8 cellular contexts compared by ENCODE assay signal in the genomic region with DNA sequence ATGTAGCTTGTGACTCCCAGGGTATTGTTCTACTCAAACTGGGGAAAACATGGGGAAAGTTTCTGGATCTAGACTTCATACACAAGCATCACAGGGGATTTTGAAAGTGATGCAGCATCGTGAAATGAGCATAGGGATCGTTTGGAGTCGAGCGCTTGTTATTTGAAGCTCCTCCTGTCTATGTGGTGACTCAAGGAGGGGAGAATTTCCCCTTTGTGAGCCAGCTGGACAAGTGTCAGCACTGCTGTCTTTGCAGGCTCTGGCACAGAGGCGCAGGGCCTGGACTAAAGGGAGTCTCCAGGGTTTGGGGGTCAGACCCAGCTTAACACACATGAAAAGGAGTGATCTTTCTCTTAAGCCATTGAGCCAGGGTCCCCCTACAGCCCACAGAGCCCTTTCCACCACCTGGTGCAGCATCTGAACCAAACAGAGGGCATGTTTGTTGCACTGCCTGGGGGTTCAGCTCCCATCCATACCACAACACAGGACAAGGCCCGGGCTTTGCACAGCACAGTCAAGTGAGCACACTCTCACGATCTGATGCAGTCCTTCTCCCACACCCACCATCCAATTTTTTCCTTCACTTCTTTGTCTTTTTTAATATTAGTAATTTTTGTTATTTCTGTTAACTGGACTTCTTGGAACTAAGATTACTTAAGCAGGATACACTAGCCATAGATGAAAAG. TPM values are rescaled to one million over a fixed set of nuclear protein-coding genes. Genes with fewer than 3 reads are reported as not detected.
DNase-seq lines count a peak whose midpoint lies in the region; ATAC-seq and TF ChIP-seq lines count a peak whose summit lies in the region.

No MANE protein-coding gene starts in this region.

- TF ChIP-seq CTCF in GM12865 (IDR thresholded peaks at IDR 0.05; ENCODE audit: insufficient read depth, low read depth, low read length, missing control alignments) (no peak), gastroesophageal sphincter (IDR thresholded peaks at IDR 0.05) (no peak)

- H3K36me3 Mint-ChIP-seq in activated T-helper 17 cell treated with anti-CD3 and anti-CD28 coated beads, Interleukin-2, amount 50 U/mL, for 72 hours (ENCODE audit: low read depth) = peaks cover 17% of the 10 kb centered on the region

- H3K9me3 Mint-ChIP-seq in activated T-helper 17 cell treated with anti-CD3 and anti-CD28 coated beads, Interleukin-2, amount 50 U/mL, for 72 hours = no peaks in the 10 kb centered on the region

- H3K36me3 ChIP-seq in gastroesophageal sphincter = no peaks in the 10 kb centered on the region

- TF ChIP-seq EP300 in gastroesophageal sphincter (IDR thresholded peaks at IDR 0.05) = no peak

- peak; percentile 67 for ATAC-seq in activated T-helper 17 cell treated with anti-CD3 and anti-CD28 coated beads, Interleukin-2, amount 50 U/mL, for 72 hours (replicated peaks)
- ATAC-seq in gastroesophageal sphincter (peak; percentile 90), GM19397 (IDR thresholded peaks at IDR 0.05; ENCODE audit: unreplicated experiment) (no peak)

- no peaks in the 10 kb centered on the region for H3K9me3 ChIP-seq in gastroesophageal sphincter

- H3K4me1 ChIP-seq in gastroesophageal sphincter = peaks cover 23 to 99% (median 52%) of the 10 kb centered on the region in 3 donors

- 6 to 19% methylated on average over 6 to 7 of the region's 7 CpGs for WGBS in gastroesophageal sphincter (ENCODE audit: low coverage in 1 of 2), 2 donors

- H3K4me1 Mint-ChIP-seq in activated T-helper 17 cell treated with anti-CD3 and anti-CD28 coated beads, Interleukin-2, amount 50 U/mL, for 72 hours = peaks cover 55% of the 10 kb centered on the region

- no peaks in the 10 kb centered on the region for H3K27me3 Mint-ChIP-seq in activated T-helper 17 cell treated with anti-CD3 and anti-CD28 coated beads, Interleukin-2, amount 50 U/mL, for 72 hours

- H3K4me3 ChIP-seq in GM12865 (ENCODE audit: low read depth, low read length) = no peak overlapping the region
- no peak overlapping the region for H3K4me3 ChIP-seq in gastroesophageal sphincter
- no peak overlapping the region for H3K4me3 ChIP-seq in skin epidermis

- DNase-seq in GM12865 (ENCODE audit: low read depth) (peak; percentile 58), NCI-H526 (lab: John Stamatoyannopoulos, UW) (no peak), DMS153 treated with DMSO at 0.1 percent for 48 hours (lab: John Stamatoyannopoulos, UW; ENCODE audit: unreplicated experiment) (no peak)
- no peak for DNase-seq in activated CD4-positive, CD25-positive, alpha-beta regulatory T cell treated with anti-CD3 and anti-CD28 coated beads, Interleukin-2, amount 50 U/mL, for 72 hours

- no peaks in the 10 kb centered on the region for H3K27me3 ChIP-seq in gastroesophageal sphincter

- H3K4me3 Mint-ChIP-seq in activated T-helper 17 cell treated with anti-CD3 and anti-CD28 coated beads, Interleukin-2, amount 50 U/mL, for 72 hours = peak overlapping the region; percentile 54

- H3K27ac Mint-ChIP-seq in activated T-helper 17 cell treated with anti-CD3 and anti-CD28 coated beads, Interleukin-2, amount 50 U/mL, for 72 hours = peak overlapping the region; percentile 76

- peak overlapping the region; percentile 66 to 82 (median 78) for H3K27ac ChIP-seq in gastroesophageal sphincter
- H3K27ac ChIP-seq in skin epidermis = peak overlapping the region in 17 of 21 experiments; percentile 4 to 88 (median 70)

- TF ChIP-seq POLR2A in gastroesophageal sphincter (IDR thresholded peaks at IDR 0.05) = no peak

RNA-seq across cellular contexts. Expression of gene IRF1, which starts 50.9 kb away (rescaled TPM):
- 100 to 1,000 TPM; 125 to 174 TPM for total RNA-seq in activated T-helper 17 cell treated with anti-CD3 and anti-CD28 coated beads, Interleukin-2, amount 50 U/mL, for 72 hours
- total RNA-seq in gastroesophageal sphincter = 10 to 100 TPM; 10.9 to 74.3 (median 19.4) TPM
